Comparison of ENCODE assay signal across 8 cellular contexts in the genomic region with DNA sequence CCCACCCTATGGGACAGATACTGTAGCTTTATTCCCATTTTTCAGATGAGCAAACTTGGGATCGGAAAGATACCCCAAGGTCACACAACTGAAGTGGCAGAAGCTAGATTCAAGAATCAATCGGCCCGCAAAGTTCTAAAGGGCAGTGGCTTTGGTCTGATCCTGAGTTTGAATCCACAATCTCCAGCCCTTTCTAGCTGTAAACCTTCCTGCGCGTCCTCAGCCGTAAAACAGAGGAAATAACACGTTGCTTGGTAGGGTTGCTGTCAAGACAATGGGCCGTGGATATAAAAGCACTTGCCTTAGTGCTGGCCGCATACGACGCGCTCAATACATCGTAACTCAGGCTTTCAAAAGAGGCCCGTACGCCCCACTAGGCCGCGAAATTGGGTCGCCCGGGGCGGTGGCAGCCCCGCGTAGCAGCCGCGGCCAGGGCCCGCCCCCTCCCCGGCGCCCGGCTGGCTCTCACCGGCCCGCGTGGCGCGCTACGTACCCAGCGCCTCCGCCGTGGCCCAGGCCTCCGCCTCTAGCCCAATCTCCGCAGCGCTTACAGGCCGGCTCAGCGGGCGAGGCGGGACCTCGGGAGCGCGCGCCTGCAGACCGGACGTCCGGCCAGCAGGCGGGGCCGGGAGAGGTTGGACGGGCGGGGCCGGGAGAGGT. TPM values are rescaled to one million over a fixed set of nuclear protein-coding genes. Genes with fewer than 3 reads are reported as not detected.
DNase-seq lines count a peak whose midpoint lies in the region; ATAC-seq and TF ChIP-seq lines count a peak whose summit lies in the region.

A gene with protein sequence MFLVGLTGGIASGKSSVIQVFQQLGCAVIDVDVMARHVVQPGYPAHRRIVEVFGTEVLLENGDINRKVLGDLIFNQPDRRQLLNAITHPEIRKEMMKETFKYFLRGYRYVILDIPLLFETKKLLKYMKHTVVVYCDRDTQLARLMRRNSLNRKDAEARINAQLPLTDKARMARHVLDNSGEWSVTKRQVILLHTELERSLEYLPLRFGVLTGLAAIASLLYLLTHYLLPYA (minus strand): TSS at position 573 of the 660 bp plus-strand sequence. CDS start 16,747 bp downstream, outside the sequence.

- no peaks in the 10 kb centered on the region for H3K9me3 ChIP-seq in hepatocyte (ENCODE audit: low read depth)

- peak within 1 kb of the TSS; percentile 92 for H3K4me2 ChIP-seq in hepatocyte

- H3K9me2 ChIP-seq in hepatocyte (replicated peaks; ENCODE audit: insufficient read depth), result no peaks in the 10 kb centered on the region

- WGBS in hepatocyte (ENCODE audit: low lambda C conversion rate, missing lambda C conversion rate), result under 1% methylated on average over 51 of the region's 56 CpGs

- H3K79me2 ChIP-seq in hepatocyte, result peaks cover 41% of the 10 kb centered on the region

- peak; percentile 88 for DNase-seq in NCI-H2029 (lab: John Stamatoyannopoulos, UW)
- peak; percentile 78 for DNase-seq in T-helper 9 cell
- peak; percentile 86 for DNase-seq in astrocyte of the cerebellum (ENCODE audit: low read depth)
- peak; percentile 99 for DNase-seq in hepatocyte (ENCODE audit: low spot score)
- DNase-seq in retina, result peak; percentile 93
- DNase-seq in cortex of kidney (lab: John Stamatoyannopoulos, UW), result no peak

- H4K20me1 ChIP-seq in hepatocyte (ENCODE audit: insufficient read depth, poor library complexity, severe bottlenecking), result peaks cover 5% of the 10 kb centered on the region

- H3K27me3 ChIP-seq in hepatocyte, result no peaks in the 10 kb centered on the region

- TF ChIP-seq POLR2A in GM18505 (IDR thresholded peaks at IDR 0.05; ENCODE audit: borderline replicate concordance, extremely low read depth, insufficient read depth, insufficient read length), result peak; percentile 79

- ATAC-seq in GM18505 (IDR thresholded peaks at IDR 0.05; ENCODE audit: unreplicated experiment), result peak; percentile 93
- peak; percentile 85 for ATAC-seq in HG02973 (IDR thresholded peaks at IDR 0.05; ENCODE audit: unreplicated experiment)

- H3K4me3 ChIP-seq in astrocyte of the cerebellum (ENCODE audit: low read depth, low read length) (peak within 1 kb of the TSS; percentile 67), hepatocyte (peak within 1 kb of the TSS; percentile 63)

- H3K36me3 ChIP-seq in hepatocyte (replicated peaks; ENCODE audit: insufficient read depth, low read depth), result no peaks in the 10 kb centered on the region

- in situ Hi-C loops in astrocyte of the cerebellum (cut with HindIII; ENCODE audit: low sequenced_read_pairs), result no loop called here

- peak within 1 kb of the TSS; percentile 97 for H3K27ac ChIP-seq in hepatocyte

- TF ChIP-seq CTCF in astrocyte of the cerebellum (IDR thresholded peaks at IDR 0.05; ENCODE audit: low read depth, low read length, missing control alignments) (no peak), hepatocyte (IDR thresholded peaks at IDR 0.05; ENCODE audit: poor library complexity) (no peak)

- peaks cover 9% of the 10 kb centered on the region for H3K4me1 ChIP-seq in hepatocyte (ENCODE audit: insufficient read depth)

- H2AFZ ChIP-seq in hepatocyte, result peak within 1 kb of the TSS; percentile 88

RNA-seq across cellular contexts. Expression of the gene that starts here (rescaled TPM):
- 31.3 and 47.4 TPM in 2 replicates for total RNA-seq in hepatocyte
- 29.9 and 33.3 TPM in 2 replicates for polyA plus RNA-seq in hepatocyte
